11 cellular contexts compared by ENCODE assay signal in the genomic region with DNA sequence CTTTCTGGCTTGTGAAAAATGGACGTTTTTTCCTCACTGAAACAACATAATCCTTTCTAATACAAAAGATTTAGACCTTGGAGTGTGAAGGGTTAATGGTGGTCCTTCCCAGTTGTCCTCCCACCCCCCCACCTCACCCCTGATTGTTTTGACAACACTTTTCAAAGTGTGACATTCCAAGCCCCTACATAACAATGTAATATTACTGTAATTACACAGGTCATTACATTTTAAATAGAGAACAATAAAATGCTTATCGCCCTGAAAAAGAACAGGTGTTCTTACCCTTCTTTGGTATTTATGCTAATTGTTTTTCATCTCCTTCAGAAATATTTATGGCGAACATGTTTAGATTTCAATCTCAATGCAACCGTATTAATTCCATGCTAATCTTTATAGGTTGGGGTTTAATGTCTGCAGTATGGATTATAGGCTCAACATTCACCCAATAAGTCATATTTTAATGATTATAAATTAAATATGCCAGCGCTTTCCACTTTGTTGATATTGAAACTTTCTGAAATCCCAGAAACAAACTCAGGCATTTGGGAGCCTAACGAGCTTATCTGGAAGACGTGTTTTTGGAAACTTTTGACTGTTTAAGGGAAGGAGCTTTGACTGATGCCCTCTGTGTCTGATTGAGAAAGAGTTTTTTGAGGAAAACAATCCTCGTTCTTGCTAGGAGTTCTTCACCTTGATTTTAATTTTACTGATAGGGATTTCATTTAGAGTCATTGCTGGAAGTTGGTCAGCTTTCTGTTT. TPM values are rescaled to one million over a fixed set of nuclear protein-coding genes. Genes with fewer than 3 reads are reported as not detected.
DNase-seq lines count a peak whose midpoint lies in the region; ATAC-seq, FAIRE-seq and TF ChIP-seq lines count a peak whose summit lies in the region.
"Had no signal": no experiment of that assay in that cellular context is flagged by ENCODE, and none has a peak within 500 bp of the region (broad histone marks: within the 10 kb centered on the region; RNA-seq: fewer than 3 reads in every experiment).

No MANE protein-coding gene starts in this region.

- 51 to 56% (median 52%) methylated on average over 8 of the region's 8 CpGs for WGBS in heart left ventricle, 4 donors
- WGBS in H1 (ENCODE audit: extremely low coverage in 1 of 2, insufficient coverage in 1 of 2, insufficient read length in 1 of 2, insufficient replicate concordance in 2 of 2, low coverage in 1 of 2, low lambda C conversion rate in 2 of 2, missing lambda C conversion rate in 1 of 2), 2 experiments, result 5% methylated on average over 8 of the region's 8 CpGs; no CpG with 5 or more reads in 1 of the 2 experiments
- whole genome bisulfite sequencing in urinary bladder, result 23% methylated on average over 8 of the region's 8 CpGs

- no peak for TF ChIP-seq POLR2A in heart left ventricle (IDR thresholded peaks at IDR 0.05)
- TF ChIP-seq POLR2A in H1 (IDR thresholded peaks at IDR 0.05; ENCODE audit: control extremely low read depth in 1 of 2, low read depth in 2 of 2, low read length in 2 of 2), result no peak

- peak overlapping the region; percentile 74 for H2BK120ac ChIP-seq in H1 (replicated peaks; ENCODE audit: low read depth, low read length)

- peak overlapping the region; percentile 44; the same call in 1 of the 2 replicates for H3K18ac ChIP-seq in H1 (ENCODE audit: extremely low read depth, low read length)

- peaks cover 20% of the 10 kb centered on the region for H3K4me1 Mint-ChIP-seq in activated CD4-positive, alpha-beta memory T cell treated with anti-CD3 and anti-CD28 coated beads for 36 hours (ENCODE audit: low read depth)

- intact Hi-C loops in heart left ventricle (cut with DNase I) (loop anchor here (5.0 to 10.0 kb wide), 9 partner anchors 50 to 430 kb away; no protein-coding TSS in a partner anchor), Right ventricle myocardium inferior (cut with DNase I) (loop anchor here (5.0 kb wide), 2 partner anchors 107 to 427 kb away; no protein-coding TSS in a partner anchor)
- intact Hi-C loops in activated CD4-positive, alpha-beta memory T cell treated with anti-CD3 and anti-CD28 coated beads for 36 hours (cut with micrococcal nuclease), result loop anchor here (10.0 kb wide), 1 partner anchor 720 kb away; the partner anchor contains the start of gene CASP7

- ATAC-seq in heart left ventricle, result no peak
- ATAC-seq in Right ventricle myocardium inferior, result no peak

- H2AK5ac ChIP-seq in H1 (ENCODE audit: low read depth, low read length), result no peak overlapping the region

- no peak for DNase-seq in heart left ventricle
- no peak for DNase-seq in Right ventricle myocardium inferior (ENCODE audit: missing footprints)
- no peak for DNase-seq in H1 (ENCODE audit: low read depth in 1 of 2, low spot score in 2 of 2)
- DNase-seq in AG20443 (ENCODE audit: low spot score), result no peak
- no peak for DNase-seq in activated CD4-positive, alpha-beta memory T cell treated with anti-CD3 and anti-CD28 coated beads for 36 hours
- no peak for DNase-seq in effector memory CD4-positive, alpha-beta T cell
- DNase-seq: naive B cell, WERI-Rb-1 had no signal

- no peak overlapping the region for H4K8ac ChIP-seq in H1 (ENCODE audit: extremely low read depth, insufficient read depth, low read length)

- peak overlapping the region in 10 of 12 donors; percentile 7 to 56 (median 42) for H3K27ac ChIP-seq in heart left ventricle
- peak overlapping the region; percentile 39; the same call in 1 of the 2 replicates for H3K27ac ChIP-seq in H1 (ENCODE audit: low read depth, low read length)
- H3K27ac ChIP-seq in mucosa of rectum (ENCODE audit: low read depth in 2 of 2, low read length in 2 of 2), result peak overlapping the region; percentile 66 to 73
- H3K27ac ChIP-seq in urinary bladder (ENCODE audit: low read depth), result peak overlapping the region; percentile 1
- no peak overlapping the region for H3K27ac ChIP-seq in effector memory CD4-positive, alpha-beta T cell (ENCODE audit: insufficient read depth, low read length, poor library complexity, severe bottlenecking)
- H3K27ac ChIP-seq: WERI-Rb-1 had no signal

- H3K23ac ChIP-seq in H1 (ENCODE audit: insufficient read length), result no peak overlapping the region

- CTCF ChIA-PET in H1 (lab: Charles Lee; ENCODE audit: partially characterized antibody), result interaction anchor here (0.5 to 1.5 kb wide), 3 partner anchors 234 to 249 kb away, joined by 3 to 4 read pairs (median 3); no protein-coding TSS in a partner anchor
- CTCF ChIA-PET in activated CD4-positive, alpha-beta memory T cell treated with anti-CD3 and anti-CD28 coated beads for 36 hours (lab: Charles Lee), result interaction anchor here (0.5 kb wide), 1 partner anchor 52 kb away, joined by 3 read pairs; no protein-coding TSS in a partner anchor

- H3K14ac ChIP-seq in H1 (ENCODE audit: insufficient read length), result no peak overlapping the region

- H3K27me3 Mint-ChIP-seq in activated CD4-positive, alpha-beta memory T cell treated with anti-CD3 and anti-CD28 coated beads for 36 hours, result peaks cover 58% of the 10 kb centered on the region

- H2BK12ac ChIP-seq in H1 (ENCODE audit: low read depth, low read length), result no peak overlapping the region

- H3K4ac ChIP-seq in H1 (replicated peaks; ENCODE audit: insufficient read length, low read depth, low read length), result no peak overlapping the region

- TF ChIP-seq RAD21 in H1 (IDR thresholded peaks at IDR 0.05 in 1 of 2, conservative IDR thresholded peaks at IDR 0.05 in 1 of 2; ENCODE audit: low read depth in 2 of 2, low read length in 2 of 2), result no peak

- peak; percentile 45 for FAIRE-seq in H1 (lab: Jason Lieb, UNC)

- no peaks in the 10 kb centered on the region for H3K27me3 ChIP-seq in heart left ventricle
- H3K27me3 ChIP-seq in H1 (replicated peaks in 1 of 4; ENCODE audit: control insufficient read depth in 3 of 4, extremely low read depth in 1 of 4, insufficient read depth in 3 of 4, low read length in 3 of 4), result no peaks in the 10 kb centered on the region
- H3K27me3 ChIP-seq in mucosa of rectum (ENCODE audit: control insufficient read depth in 2 of 2, insufficient read depth in 2 of 2, low read length in 2 of 2), result no peaks in the 10 kb centered on the region
- H3K27me3 ChIP-seq in effector memory CD4-positive, alpha-beta T cell (replicated peaks; ENCODE audit: control insufficient read depth, insufficient read depth, low read length, poor library complexity, severe bottlenecking), result no peaks in the 10 kb centered on the region

- H3K36me3 ChIP-seq in heart left ventricle (no peaks in the 10 kb centered on the region), H1 (ENCODE audit: control insufficient read depth in 2 of 4, insufficient read depth in 4 of 4, low read length in 3 of 4) (peaks cover 0 to 37% (median 0%) of the 10 kb centered on the region in 4 experiments; a peak in 1 of 8 replicates), mucosa of rectum (ENCODE audit: control insufficient read depth in 2 of 2, insufficient read depth in 2 of 2, low read length in 2 of 2) (no peaks in the 10 kb centered on the region), urinary bladder (ENCODE audit: insufficient read depth) (no peaks in the 10 kb centered on the region)
- H3K36me3 ChIP-seq in effector memory CD4-positive, alpha-beta T cell (ENCODE audit: control insufficient read depth, insufficient read depth, low read length), result no peaks in the 10 kb centered on the region
- H3K36me3 ChIP-seq: WERI-Rb-1 had no signal

- H3K36me3 Mint-ChIP-seq in activated CD4-positive, alpha-beta memory T cell treated with anti-CD3 and anti-CD28 coated beads for 36 hours, result peaks cover 1% of the 10 kb centered on the region

- H3K27ac Mint-ChIP-seq in activated CD4-positive, alpha-beta memory T cell treated with anti-CD3 and anti-CD28 coated beads for 36 hours, result no peak overlapping the region
- H3K27ac Mint-ChIP-seq: B cell, naive B cell had no signal

- H4K91ac ChIP-seq in H1 (replicated peaks; ENCODE audit: insufficient read length, low read length), result no peak overlapping the region

- no peaks in the 10 kb centered on the region for H3K9me3 Mint-ChIP-seq in activated CD4-positive, alpha-beta memory T cell treated with anti-CD3 and anti-CD28 coated beads for 36 hours

- H3K4me1 ChIP-seq in heart left ventricle (peaks cover 0 to 69% (median 49%) of the 10 kb centered on the region in 12 donors), H1 (replicated peaks in 1 of 4; ENCODE audit: control insufficient read depth in 3 of 4, insufficient read depth in 4 of 4, low read length in 3 of 4) (peaks cover 19 to 31% (median 23%) of the 10 kb centered on the region in 4 experiments; a peak in 6 of 7 replicates), mucosa of rectum (ENCODE audit: control insufficient read depth in 2 of 2, insufficient read depth in 2 of 2, low read length in 2 of 2) (peaks cover 26 to 45% of the 10 kb centered on the region in 2 donors), urinary bladder (ENCODE audit: insufficient read depth) (no peaks in the 10 kb centered on the region)
- H3K4me1 ChIP-seq in effector memory CD4-positive, alpha-beta T cell (ENCODE audit: control insufficient read depth, insufficient read depth, low read length, poor library complexity, severe bottlenecking), result peaks cover 15% of the 10 kb centered on the region

- H2AFZ ChIP-seq in H1 (ENCODE audit: low read length), result no peak overlapping the region

- H3K79me2 ChIP-seq in H1 (ENCODE audit: control insufficient read depth in 1 of 2, insufficient read depth in 2 of 2, low read length in 2 of 2), result peaks cover 24 to 89% of the 10 kb centered on the region in 2 experiments

- peaks cover 10% of the 10 kb centered on the region for H3K23me2 ChIP-seq in H1 (ENCODE audit: low read depth, low read length)

- H3K4me3 ChIP-seq in heart left ventricle (peak overlapping the region in 10 of 12 donors; percentile 22 to 91 (median 35)), H1 (ENCODE audit: extremely low read depth in 1 of 4, insufficient read depth in 2 of 4, low read depth in 3 of 4, low read length in 4 of 4) (peak overlapping the region; percentile 81 to 94 (median 85); a peak in 7 of 8 replicates), mucosa of rectum (ENCODE audit: low read length in 2 of 2) (peak overlapping the region; percentile 57 to 90), urinary bladder (ENCODE audit: low read depth, low read length) (peak overlapping the region; percentile 6)
- H3K4me3 ChIP-seq in effector memory CD4-positive, alpha-beta T cell (ENCODE audit: insufficient read depth, low read depth, low read length, poor library complexity, severe bottlenecking), result no peak overlapping the region

- H2BK5ac ChIP-seq in H1 (ENCODE audit: low read depth, low read length), result peak overlapping the region; percentile 85; the same call in 1 of the 2 replicates

- H3K56ac ChIP-seq in H1 (replicated peaks; ENCODE audit: insufficient read length, low read depth, low read length), result no peak overlapping the region

- H3K9me3 ChIP-seq in heart left ventricle (no peaks in the 10 kb centered on the region), H1 (ENCODE audit: insufficient read depth in 2 of 2, low read depth in 1 of 2, low read length in 1 of 2) (no peaks in the 10 kb centered on the region), mucosa of rectum (ENCODE audit: control insufficient read depth in 2 of 2, low read length in 2 of 2) (no peaks in the 10 kb centered on the region)
- H3K9me3 ChIP-seq in effector memory CD4-positive, alpha-beta T cell (ENCODE audit: control insufficient read depth, low read length), result no peaks in the 10 kb centered on the region

- H2BK15ac ChIP-seq in H1 (ENCODE audit: low read length), result no peak overlapping the region

- no peak; a peak in 1 of 3 replicates for TF ChIP-seq EP300 in H1 (IDR thresholded peaks at IDR 0.05; ENCODE audit: borderline replicate concordance in 1 of 2, low read depth in 2 of 2, low read length in 2 of 2)

- TF ChIP-seq CTCF in heart left ventricle (IDR thresholded peaks at IDR 0.05) (no peak), H1 (IDR thresholded peaks at IDR 0.05; ENCODE audit: control extremely low read depth in 1 of 3, insufficient read depth in 1 of 3, low read depth in 1 of 3, low read length in 3 of 3) (no peak)

- H3K9ac ChIP-seq in H1 (replicated peaks in 1 of 4; ENCODE audit: extremely low read depth in 1 of 4, low read depth in 3 of 4, low read length in 3 of 4) (no peak overlapping the region), mucosa of rectum (ENCODE audit: low read depth in 1 of 2, low read length in 2 of 2) (peak overlapping the region; percentile 52 to 97)

- POLR2A ChIA-PET in H1 (lab: Charles Lee; ENCODE audit: partially characterized antibody), result interaction anchor here (0.6 to 1.7 kb wide), 7 partner anchors 9 to 284 kb away, joined by 3 to 5 read pairs (median 4); no protein-coding TSS in a partner anchor
- POLR2A ChIA-PET in activated CD4-positive, alpha-beta memory T cell treated with anti-CD3 and anti-CD28 coated beads for 36 hours (lab: Charles Lee), result no interaction called here

- peak overlapping the region; percentile 76 for H4K5ac ChIP-seq in H1 (ENCODE audit: insufficient read length, low read depth, low read length)

- no peak overlapping the region for H2BK20ac ChIP-seq in H1 (ENCODE audit: low read length)

- peak overlapping the region; percentile 75 to 78 for H3K4me2 ChIP-seq in H1 (ENCODE audit: insufficient read depth in 1 of 2, low read depth in 2 of 2, low read length in 2 of 2)

- no peak overlapping the region for H3K4me3 Mint-ChIP-seq in activated CD4-positive, alpha-beta memory T cell treated with anti-CD3 and anti-CD28 coated beads for 36 hours
- H3K4me3 Mint-ChIP-seq: B cell had no signal

- H3K79me1 ChIP-seq in H1 (ENCODE audit: low read depth, low read length), result 0 out of 2 replicates have a peak, but pooled peaks cover 2% of the 10 kb centered on the region

- no peaks in the 10 kb centered on the region for H4K20me1 ChIP-seq in H1 (replicated peaks in 1 of 2; ENCODE audit: control insufficient read depth in 1 of 2, insufficient read depth in 2 of 2, low read length in 2 of 2)

RNA-seq across cellular contexts. Expression of gene TCF7L2, which starts 5.1 kb away (rescaled TPM):
- total RNA-seq in heart left ventricle, result 10 to 100 TPM in 5 of 9 donors, 1 to 10 TPM in 4; 5.9 to 17.5 (median 11.1) TPM
- 1 to 10 TPM; 4.3 to 5.4 TPM for polyA plus RNA-seq in heart left ventricle
- 12.4 TPM for total RNA-seq in Right ventricle myocardium inferior
- total RNA-seq in H1 (2021; fragmentation: NEBNext Ultra II Directional; extraction: Animal tissue kit (Norgen Biotek cat#: 25700)), result 63.7 and 67.3 TPM in 2 replicates
- 33.9 and 52.6 TPM in 2 replicates for polyA plus RNA-seq in H1 (2011; rRNA removed)
- 15.1 TPM for polyA plus RNA-seq in H1 (2011; cell fraction: cytosol; rRNA removed)
- 89.0 TPM for polyA plus RNA-seq in H1 (2011; cell fraction: nucleus; rRNA removed)
- 60.9 to 109 TPM (median 93.0 TPM) in 4 replicates for polyA plus RNA-seq in H1 (2012, experiment 1 of 2)
- polyA plus RNA-seq in H1 (2012, experiment 2 of 2), result 26.5 TPM
- polyA plus RNA-seq in H1 (2013, experiment 1 of 2), result 79.6 TPM
- 75.5 TPM for polyA plus RNA-seq in H1 (2013, experiment 2 of 2)
- polyA minus RNA-seq in H1 (2011; rRNA and poly(A)+ RNA removed), result 33.9 and 38.1 TPM in 2 replicates
- polyA minus RNA-seq in H1 (2011; cell fraction: cytosol; rRNA and poly(A)+ RNA removed), result 58.9 TPM
- 106 TPM for polyA minus RNA-seq in H1 (2011; cell fraction: nucleus; rRNA and poly(A)+ RNA removed)
- 24.7 TPM for total RNA-seq in urinary bladder
- polyA plus RNA-seq in urinary bladder, result 19.5 TPM
- total RNA-seq in activated CD4-positive, alpha-beta memory T cell treated with anti-CD3 and anti-CD28 coated beads for 36 hours, result 1 to 10 TPM in 1 of 2 experiments, under 1 TPM in 1; 0.71 to 1.5 TPM

Comparison
In these comparisons a context has a peak if more than half of its experiments do, and no peak if none do; other contexts are left out.
1. H3K9ac ChIP-seq: peak in mucosa of rectum (2 of 2); none in H1 (0 of 4).